In the genomic region with DNA sequence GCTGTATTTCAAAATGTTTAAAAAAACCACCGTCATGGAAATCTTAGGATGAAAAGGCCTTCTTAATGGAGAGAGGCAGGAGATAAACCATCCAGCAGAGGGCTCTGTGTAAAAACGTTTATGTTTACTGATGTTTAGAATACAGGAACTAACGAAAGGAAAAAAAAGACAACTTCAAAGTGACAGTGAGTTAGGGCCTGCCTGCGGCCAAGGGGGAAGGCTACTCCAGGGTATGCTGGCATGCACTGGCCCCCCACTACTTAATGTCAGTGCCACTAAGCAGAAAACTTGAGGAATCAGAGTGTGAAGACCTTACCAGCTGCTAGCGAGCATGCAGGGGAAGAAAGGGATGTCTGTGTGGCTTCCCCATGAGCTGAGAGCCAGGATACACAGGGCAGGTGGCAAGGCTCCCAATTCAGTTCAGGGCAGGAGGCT, we compare ENCODE assay signal across 8 cellular contexts. TPM values are rescaled to one million over a fixed set of nuclear protein-coding genes. Genes with fewer than 3 reads are reported as not detected.
A peak's percentile ranks its signal among the peaks of the same experiment; 100 is the strongest.
DNase-seq lines count a peak whose midpoint lies in the region; FAIRE-seq and TF ChIP-seq lines count a peak whose summit lies in the region.

No MANE protein-coding gene starts in this region.

- no peak overlapping the region for H3K4me2 ChIP-seq in MM.1S (ENCODE audit: low read depth, low read length)

- in situ Hi-C loops in GM13977 (cut with MboI; ENCODE audit: low pct_unique_long_range_greater_than_20kb, low sequenced_read_pairs, unreplicated experiment), result loop anchor here (25.0 kb wide), 1 partner anchor 354 kb away; no protein-coding TSS in a partner anchor

- no peak overlapping the region for H3K27ac ChIP-seq in MM.1S (ENCODE audit: low read length)

- no peaks in the 10 kb centered on the region for H3F3A ChIP-seq in MM.1S (ENCODE audit: insufficient read depth, low read length)

- no peaks in the 10 kb centered on the region for H3K9me3 Mint-ChIP-seq in activated T-helper 2 cell treated with anti-CD3 and anti-CD28 coated beads, Interferon-gamma antibody, Interleukin-2, Interleukin-4, amounts not matched to agents 10 μg/mL and 5 μg/mL and 100 μg/mL, durations not matched to agents 14 hours and 24 hours and 36 hours

- H3K27me3 Mint-ChIP-seq in activated T-helper 2 cell treated with anti-CD3 and anti-CD28 coated beads, Interferon-gamma antibody, Interleukin-2, Interleukin-4, amounts not matched to agents 10 μg/mL and 5 μg/mL and 100 μg/mL, durations not matched to agents 14 hours and 24 hours and 36 hours (ENCODE audit: low read depth), result no peaks in the 10 kb centered on the region

- peaks cover 3% of the 10 kb centered on the region for H3K36me3 Mint-ChIP-seq in activated T-helper 2 cell treated with anti-CD3 and anti-CD28 coated beads, Interferon-gamma antibody, Interleukin-2, Interleukin-4, amounts not matched to agents 10 μg/mL and 5 μg/mL and 100 μg/mL, durations not matched to agents 14 hours and 24 hours and 36 hours (ENCODE audit: low read depth)

- TF ChIP-seq CTCF in AG09309 (IDR thresholded peaks at IDR 0.05; ENCODE audit: control insufficient read depth, insufficient read depth, low read depth, low read length, missing control alignments) (peak; percentile 51), GM13977 (IDR thresholded peaks at IDR 0.05; ENCODE audit: extremely low read depth, insufficient read depth, missing control alignments) (peak; percentile 10), MM.1S (IDR thresholded peaks at IDR 0.05; ENCODE audit: low read length) (peak; percentile 18)

- no peak for DNase-seq in AG09309 (ENCODE audit: low read depth)
- peak; percentile 10 for DNase-seq in GM13977 (ENCODE audit: low spot score)
- no peak for DNase-seq in MM.1S
- no peak for DNase-seq in activated T-helper 2 cell treated with anti-CD3 and anti-CD28 coated beads, Interferon-gamma antibody, Interleukin-2, Interleukin-4, amounts not matched to agents 10 μg/mL and 5 μg/mL and 100 μg/mL, durations not matched to agents 14 hours and 24 hours and 36 hours (ENCODE audit: low spot score)
- peak; percentile 38 for DNase-seq in iPS-NIHi11 (ENCODE audit: low spot score)
- DNase-seq in superior temporal gyrus (ENCODE audit: extremely low spot score), result peak; percentile 88
- no peak for DNase-seq in NCI-H2029 (lab: John Stamatoyannopoulos, UW)
- DNase-seq in RCC 7860 (ENCODE audit: low spot score), result no peak

- H3K9me2 ChIP-seq in MM.1S (replicated peaks; ENCODE audit: insufficient read depth, low read length), result no peaks in the 10 kb centered on the region

- peaks cover 5% of the 10 kb centered on the region for H3K4me1 Mint-ChIP-seq in activated T-helper 2 cell treated with anti-CD3 and anti-CD28 coated beads, Interferon-gamma antibody, Interleukin-2, Interleukin-4, amounts not matched to agents 10 μg/mL and 5 μg/mL and 100 μg/mL, durations not matched to agents 14 hours and 24 hours and 36 hours (ENCODE audit: low read depth)

- no peak for FAIRE-seq in RCC 7860 (lab: Jason Lieb, UNC)

- no peak overlapping the region for H3K4me3 ChIP-seq in AG09309 (ENCODE audit: control insufficient read depth, low read depth, low read length)
- H3K4me3 ChIP-seq in MM.1S (ENCODE audit: low read length), result no peak overlapping the region

- no peaks in the 10 kb centered on the region for H3K27me3 ChIP-seq in MM.1S (replicated peaks; ENCODE audit: insufficient read depth, low read length)

- H3K36me3 ChIP-seq in MM.1S (replicated peaks; ENCODE audit: insufficient read depth, low read length), result no peaks in the 10 kb centered on the region

- H3K4me3 Mint-ChIP-seq in activated T-helper 2 cell treated with anti-CD3 and anti-CD28 coated beads, Interferon-gamma antibody, Interleukin-2, Interleukin-4, amounts not matched to agents 10 μg/mL and 5 μg/mL and 100 μg/mL, durations not matched to agents 14 hours and 24 hours and 36 hours (ENCODE audit: low read depth), result no peak overlapping the region

- intact Hi-C loops in activated T-helper 2 cell treated with anti-CD3 and anti-CD28 coated beads, Interferon-gamma antibody, Interleukin-2, Interleukin-4, amounts not matched to agents 10 μg/mL and 5 μg/mL and 100 μg/mL, durations not matched to agents 14 hours and 24 hours and 36 hours (cut with micrococcal nuclease), result loop anchor here (1.0 kb wide), 1 partner anchor 351 kb away; no protein-coding TSS in a partner anchor

- no peaks in the 10 kb centered on the region for H4K20me1 ChIP-seq in MM.1S (ENCODE audit: insufficient read depth, low read length)

- no peaks in the 10 kb centered on the region for H3K79me2 ChIP-seq in MM.1S (ENCODE audit: low read length)

- H2AFZ ChIP-seq in MM.1S (ENCODE audit: low read length), result no peak overlapping the region

- H3K9ac ChIP-seq in MM.1S (ENCODE audit: low read length), result no peak overlapping the region

- H3K27ac Mint-ChIP-seq in activated T-helper 2 cell treated with anti-CD3 and anti-CD28 coated beads, Interferon-gamma antibody, Interleukin-2, Interleukin-4, amounts not matched to agents 10 μg/mL and 5 μg/mL and 100 μg/mL, durations not matched to agents 14 hours and 24 hours and 36 hours, result peak overlapping the region; percentile 79

- no peaks in the 10 kb centered on the region for H3K9me3 ChIP-seq in MM.1S (replicated peaks; ENCODE audit: insufficient read depth, low read length)

- no peaks in the 10 kb centered on the region for H3K4me1 ChIP-seq in MM.1S (ENCODE audit: low read length)

RNA-seq across cellular contexts. Expression of a gene that starts 47.7 kb away (rescaled TPM):
- total RNA-seq in activated T-helper 2 cell treated with anti-CD3 and anti-CD28 coated beads, Interferon-gamma antibody, Interleukin-2, Interleukin-4, amounts not matched to agents 10 μg/mL and 5 μg/mL and 100 μg/mL, durations not matched to agents 14 hours and 24 hours and 36 hours, result 3.1 and 3.4 TPM in 2 replicates

Comparison
In these comparisons a context has a peak if more than half of its experiments do, and no peak if none do; other contexts are left out.
1. DNase-seq: peak in GM13977 (single experiment), iPS-NIHi11 (single experiment) and superior temporal gyrus (single experiment); none in AG09309 (single experiment), MM.1S (single experiment), activated T-helper 2 cell treated with anti-CD3 and anti-CD28 coated beads, Interferon-gamma antibody, Interleukin-2, Interleukin-4, amounts not matched to agents 10 μg/mL and 5 μg/mL and 100 μg/mL, durations not matched to agents 14 hours and 24 hours and 36 hours (single experiment), NCI-H2029 (single experiment) and RCC 7860 (single experiment).
2. Peak in every context shown above with its lines, with median percentiles within 50 percentile points of each other: CTCF ChIP-seq.